2 cellular contexts compared by ENCODE assay signal in genomic region chrX:7385131-7385530, GRCh38.
A peak's percentile ranks its signal among the peaks of the same experiment; 100 is the strongest.
TF ChIP-seq lines count a peak whose summit lies in the region.

No MANE protein-coding gene starts in this region.

TF ChIP-seq in HepG2, 621 proteins besides CTCF, POLR2A, EP300 and RAD21 (continued from another document):
- TF ChIP-seq, protein P1, sequence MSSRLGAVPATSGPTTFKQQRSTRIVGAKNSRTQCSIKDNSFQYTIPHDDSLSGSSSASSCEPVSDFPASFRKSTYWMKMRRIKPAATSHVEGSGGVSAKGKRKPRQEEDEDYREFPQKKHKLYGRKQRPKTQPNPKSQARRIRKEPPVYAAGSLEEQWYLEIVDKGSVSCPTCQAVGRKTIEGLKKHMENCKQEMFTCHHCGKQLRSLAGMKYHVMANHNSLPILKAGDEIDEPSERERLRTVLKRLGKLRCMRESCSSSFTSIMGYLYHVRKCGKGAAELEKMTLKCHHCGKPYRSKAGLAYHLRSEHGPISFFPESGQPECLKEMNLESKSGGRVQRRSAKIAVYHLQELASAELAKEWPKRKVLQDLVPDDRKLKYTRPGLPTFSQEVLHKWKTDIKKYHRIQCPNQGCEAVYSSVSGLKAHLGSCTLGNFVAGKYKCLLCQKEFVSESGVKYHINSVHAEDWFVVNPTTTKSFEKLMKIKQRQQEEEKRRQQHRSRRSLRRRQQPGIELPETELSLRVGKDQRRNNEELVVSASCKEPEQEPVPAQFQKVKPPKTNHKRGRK (CRISPR knock-in tag; IDR thresholded peaks at IDR 0.05), result no peak
- TF ChIP-seq ZNF331 (CRISPR knock-in tag; IDR thresholded peaks at IDR 0.05) (no peak), ZNF614 (CRISPR knock-in tag; IDR thresholded peaks at IDR 0.05; ENCODE audit: borderline replicate concordance) (no peak), MAFF (IDR thresholded peaks at IDR 0.05; ENCODE audit: low read depth, low read length) (peak; percentile 44; the same call in 1 of the 2 replicates), ZNF282 (IDR thresholded peaks at IDR 0.05; ENCODE audit: partially characterized antibody) (no peak), CCDC6 (CRISPR knock-in tag; IDR thresholded peaks at IDR 0.05) (no peak), SP5 (CRISPR knock-in tag; IDR thresholded peaks at IDR 0.05; ENCODE audit: borderline replicate concordance, low read depth) (no peak), WIZ (CRISPR knock-in tag; IDR thresholded peaks at IDR 0.05) (no peak), MAFK (conservative IDR thresholded peaks at IDR 0.05 in 1 of 2, IDR thresholded peaks at IDR 0.05 in 1 of 2; ENCODE audit: low read length in 2 of 2) (peak; percentile 41 to 68; a peak in 3 of 4 replicates), CCAR2 (optimal IDR thresholded peaks at IDR 0.05; ENCODE audit: low read depth, low read length) (no peak), ELF3 (CRISPR knock-in tag; IDR thresholded peaks at IDR 0.05) (no peak)
- TF ChIP-seq, protein P2, sequence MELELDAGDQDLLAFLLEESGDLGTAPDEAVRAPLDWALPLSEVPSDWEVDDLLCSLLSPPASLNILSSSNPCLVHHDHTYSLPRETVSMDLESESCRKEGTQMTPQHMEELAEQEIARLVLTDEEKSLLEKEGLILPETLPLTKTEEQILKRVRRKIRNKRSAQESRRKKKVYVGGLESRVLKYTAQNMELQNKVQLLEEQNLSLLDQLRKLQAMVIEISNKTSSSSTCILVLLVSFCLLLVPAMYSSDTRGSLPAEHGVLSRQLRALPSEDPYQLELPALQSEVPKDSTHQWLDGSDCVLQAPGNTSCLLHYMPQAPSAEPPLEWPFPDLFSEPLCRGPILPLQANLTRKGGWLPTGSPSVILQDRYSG (CRISPR knock-in tag; IDR thresholded peaks at IDR 0.05), result no peak

TF ChIP-seq in K562, 482 proteins besides CTCF, POLR2A, EP300 and RAD21 (continued from another document):
- peak; percentile 25; the same call in 1 of the 2 replicates for TF ChIP-seq MAFK (IDR thresholded peaks at IDR 0.05; ENCODE audit: low read length)
- no peak for TF ChIP-seq CREM (IDR thresholded peaks at IDR 0.05; ENCODE audit: low read depth)
- 0 out of 2 replicates have a peak, but pooled peaks have one; percentile 11 for TF ChIP-seq MAFG (tag; conservative IDR thresholded peaks at IDR 0.05)
